Comparison of ENCODE assay signal across 8 cellular contexts in genomic region chr5:72815580-72816296, GRCh38.
DNase-seq lines count a peak whose midpoint lies in the region; ATAC-seq and TF ChIP-seq lines count a peak whose summit lies in the region.

No MANE protein-coding gene starts in this region.

- H3K4me1 ChIP-seq in HUES6 (ENCODE audit: control insufficient read depth, insufficient read depth, low read length) (peaks cover 19% of the 10 kb centered on the region), parathyroid adenoma (peaks cover 9% of the 10 kb centered on the region)

- no peaks in the 10 kb centered on the region for H3K36me3 ChIP-seq in HUES6 (ENCODE audit: control insufficient read depth, insufficient read depth, low read length)
- H3K36me3 ChIP-seq in parathyroid adenoma (ENCODE audit: control insufficient read depth, insufficient read depth, low read length), result no peaks in the 10 kb centered on the region

- H3K9ac ChIP-seq in HUES6 (ENCODE audit: low read length) (peak overlapping the region; percentile 95), parathyroid adenoma (peak overlapping the region; percentile 79)

- H3K27ac Mint-ChIP-seq in T-helper 2 cell treated with Interferon-gamma antibody and Interleukin-4, amounts not matched to agents 5 μg/mL and 100 μg/mL, for 36 hours, result peak overlapping the region; percentile 53

- H3K27ac ChIP-seq in HUES6 (ENCODE audit: low read depth, low read length) (peak overlapping the region; percentile 87), parathyroid adenoma (peak overlapping the region; percentile 98)

- no peaks in the 10 kb centered on the region for H3K36me3 Mint-ChIP-seq in T-helper 2 cell treated with Interferon-gamma antibody and Interleukin-4, amounts not matched to agents 5 μg/mL and 100 μg/mL, for 36 hours (ENCODE audit: low read depth)

- ATAC-seq in GM18907 (IDR thresholded peaks at IDR 0.05; ENCODE audit: unreplicated experiment), result no peak

- H3K4me3 ChIP-seq in HUES6 (ENCODE audit: low read depth, low read length) (peak overlapping the region; percentile 67), parathyroid adenoma (ENCODE audit: low read depth, low read length) (peak overlapping the region; percentile 70)

- peak; percentile 40 for DNase-seq in DMS153 (lab: John Stamatoyannopoulos, UW)
- no peak for DNase-seq in T-helper 2 cell treated with Interferon-gamma antibody and Interleukin-4, amounts not matched to agents 5 μg/mL and 100 μg/mL, for 36 hours (ENCODE audit: low spot score)
- peak; percentile 55 for DNase-seq in fibroblast of peridontal ligament (ENCODE audit: extremely low read depth)
- no peak for DNase-seq in UCSD-AML1 (lab: John Stamatoyannopoulos, UW; ENCODE audit: unreplicated experiment)
- DNase-seq in NCI-H226, result no peak

- no peaks in the 10 kb centered on the region for H3K27me3 ChIP-seq in HUES6 (ENCODE audit: control insufficient read depth, insufficient read depth, low read length)
- H3K27me3 ChIP-seq in parathyroid adenoma (ENCODE audit: control insufficient read depth, insufficient read depth, low read length), result no peaks in the 10 kb centered on the region

- peak overlapping the region; percentile 98 for H2AFZ ChIP-seq in parathyroid adenoma

- H3K4me2 ChIP-seq in parathyroid adenoma (ENCODE audit: low read length), result peak overlapping the region; percentile 92

- no peaks in the 10 kb centered on the region for H3K9me3 ChIP-seq in HUES6 (ENCODE audit: control insufficient read depth, insufficient read depth, low read depth, low read length)
- H3K9me3 ChIP-seq in parathyroid adenoma (ENCODE audit: control insufficient read depth, low read length), result no peaks in the 10 kb centered on the region

- no peaks in the 10 kb centered on the region for H3K9me3 Mint-ChIP-seq in T-helper 2 cell treated with Interferon-gamma antibody and Interleukin-4, amounts not matched to agents 5 μg/mL and 100 μg/mL, for 36 hours

- TF ChIP-seq CTCF in parathyroid adenoma (IDR thresholded peaks at IDR 0.05), result no peak

- H3K79me2 ChIP-seq in parathyroid adenoma, result peaks cover 28% of the 10 kb centered on the region

- peak overlapping the region; percentile 79 for H3K4me3 Mint-ChIP-seq in T-helper 2 cell treated with Interferon-gamma antibody and Interleukin-4, amounts not matched to agents 5 μg/mL and 100 μg/mL, for 36 hours

- peaks cover 23% of the 10 kb centered on the region for H3K27me3 Mint-ChIP-seq in T-helper 2 cell treated with Interferon-gamma antibody and Interleukin-4, amounts not matched to agents 5 μg/mL and 100 μg/mL, for 36 hours (ENCODE audit: low read depth)

- H3K4me1 Mint-ChIP-seq in T-helper 2 cell treated with Interferon-gamma antibody and Interleukin-4, amounts not matched to agents 5 μg/mL and 100 μg/mL, for 36 hours (ENCODE audit: low read depth), result peaks cover 12% of the 10 kb centered on the region

Comparison
In these comparisons a context has a peak if more than half of its experiments do, and no peak if none do; other contexts are left out.
1. DNase-seq: peak in DMS153 (single experiment) and fibroblast of peridontal ligament (single experiment); none in T-helper 2 cell treated with Interferon-gamma antibody and Interleukin-4, amounts not matched to agents 5 μg/mL and 100 μg/mL, for 36 hours (single experiment), UCSD-AML1 (single experiment) and NCI-H226 (single experiment).